ENCODE assay signal across 25 cellular contexts in the genomic region with DNA sequence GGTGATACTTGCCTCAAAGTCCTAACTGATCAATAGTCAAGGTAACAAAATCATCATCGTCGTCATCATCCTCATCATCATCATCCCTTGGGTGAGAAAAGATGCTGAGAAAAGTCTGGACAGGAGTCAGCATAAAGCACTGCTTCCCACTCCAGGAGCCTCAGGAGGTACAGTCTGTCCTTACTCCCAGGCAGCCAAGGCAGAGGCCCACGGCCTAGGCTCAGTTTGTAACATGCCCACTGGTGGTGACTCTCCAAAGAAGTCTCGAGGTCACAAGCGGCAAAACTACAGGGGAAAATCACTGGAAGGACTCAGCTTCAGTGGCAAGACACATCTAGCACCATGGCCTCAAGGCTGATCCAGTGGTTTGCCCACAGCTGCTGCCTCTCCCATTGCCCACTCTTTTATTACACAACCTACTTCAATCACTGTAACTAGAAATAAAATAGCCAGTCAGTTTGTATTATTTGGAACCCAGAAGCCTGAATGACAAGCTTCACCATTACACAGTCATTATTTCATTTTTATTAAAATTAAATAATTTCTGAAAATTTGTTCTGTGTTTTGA.
"Had no signal": no experiment of that assay in that cellular context is flagged by ENCODE, and none has a peak within 500 bp of the region (broad histone marks: within the 10 kb centered on the region; RNA-seq: fewer than 3 reads in every experiment).

No MANE protein-coding gene starts in this region.

- H3K27ac ChIP-seq: ascending aorta, brain microvascular endothelial cell, pancreas, suprapubic skin had no signal

- H3K27me3 Mint-ChIP-seq: activated naive CD4-positive, alpha-beta T cell treated with anti-CD3 and anti-CD28 coated beads, Interleukin-2, amount 50 U/mL, for 24 hours; dendritic cell treated with granulocyte-macrophage colony-stimulating factor and Interleukin-4, amounts not matched to agents 40 ng/mL and 50 ng/mL, for 4 days; stimulated activated naive CD8-positive, alpha-beta T cell treated with anti-CD3 and anti-CD28 coated beads, Interleukin-15, amount 100 ng/mL, for 72 hours had no signal

- H3K4me3 ChIP-seq: ascending aorta, pancreas, suprapubic skin had no signal

- H3K36me3 ChIP-seq: ascending aorta, brain microvascular endothelial cell, pancreas, suprapubic skin had no signal

- H3K36me3 Mint-ChIP-seq: activated naive CD4-positive, alpha-beta T cell treated with anti-CD3 and anti-CD28 coated beads, Interleukin-2, amount 50 U/mL, for 24 hours; stimulated activated effector memory CD8-positive, alpha-beta T cell treated with anti-CD3 and anti-CD28 coated beads, Interleukin-12 subunit alpha, Interleukin-12 subunit beta, amount 100 ng/mL, for 72 hours had no signal

- H3K27me3 ChIP-seq: ascending aorta, brain microvascular endothelial cell, pancreas, suprapubic skin had no signal

- H3K9me3 Mint-ChIP-seq: activated naive CD4-positive, alpha-beta T cell treated with anti-CD3 and anti-CD28 coated beads, Interleukin-2, amount 50 U/mL, for 24 hours; dendritic cell treated with granulocyte-macrophage colony-stimulating factor and Interleukin-4, amounts not matched to agents 40 ng/mL and 50 ng/mL, for 4 days; nephron progenitor cell; stimulated activated effector memory CD8-positive, alpha-beta T cell treated with anti-CD3 and anti-CD28 coated beads, Interleukin-12 subunit alpha, Interleukin-12 subunit beta, amount 100 ng/mL, for 72 hours; stimulated activated naive CD8-positive, alpha-beta T cell treated with anti-CD3 and anti-CD28 coated beads, Interleukin-15, amount 100 ng/mL, for 72 hours had no signal

- H3K9me3 ChIP-seq: ascending aorta, pancreas, suprapubic skin had no signal

- H3K27ac Mint-ChIP-seq: activated CD8-positive, alpha-beta T cell treated with anti-CD3 and anti-CD28 coated beads, Interleukin-2, amount 10 ng/mL, durations not matched to agents 7 days and 5 days; activated naive CD4-positive, alpha-beta T cell treated with anti-CD3 and anti-CD28 coated beads, Interleukin-2, amount 50 U/mL, for 24 hours; dendritic cell treated with granulocyte-macrophage colony-stimulating factor and Interleukin-4, amounts not matched to agents 40 ng/mL and 50 ng/mL, for 4 days; nephron progenitor cell; stimulated activated effector memory CD8-positive, alpha-beta T cell treated with anti-CD3 and anti-CD28 coated beads, Interleukin-12 subunit alpha, Interleukin-12 subunit beta, amount 100 ng/mL, for 72 hours; stimulated activated naive CD8-positive, alpha-beta T cell treated with anti-CD3 and anti-CD28 coated beads, Interleukin-15, amount 100 ng/mL, for 72 hours had no signal

- DNase-seq: activated CD4-positive, alpha-beta T cell treated with anti-CD3 and anti-CD28 coated beads, Interleukin-2, amount 50 U/mL, for 1 hour; activated CD8-positive, alpha-beta T cell treated with anti-CD3 and anti-CD28 coated beads, Interleukin-2, amount 10 ng/mL, durations not matched to agents 7 days and 5 days; activated gamma-delta T cell treated with Interleukin-2 at 50 U/mL for 16 hours; activated T-cell treated with anti-CD3 and anti-CD28 coated beads, Interleukin-2, amount 50 U/mL, for 1 hour; brain microvascular endothelial cell; caudate nucleus; effector memory CD4-positive, alpha-beta T cell; foreskin melanocyte; hypothalamus; left ventricle myocardium superior; mammary epithelial cell; nephron progenitor cell; pancreas; right cardiac atrium; stimulated activated CD4-positive, alpha-beta T cell treated with anti-CD3 and anti-CD28 coated beads, Interleukin-12 subunit alpha, Interleukin-12 subunit beta, amount 100 ng/mL, for 4 hours; stimulated activated CD4-positive, alpha-beta T cell treated with anti-CD3 and anti-CD28 coated beads, Interleukin-2, amount 100 ng/mL, for 24 hours; stimulated activated naive CD8-positive, alpha-beta T cell treated with anti-CD3 and anti-CD28 coated beads, Interleukin-15, amount 100 ng/mL, for 72 hours; trophoblast cell had no signal

- ATAC-seq: activated CD4-positive, CD25-positive, alpha-beta regulatory T cell treated with anti-CD3 and anti-CD28 coated beads, Interleukin-2, amount 50 U/mL, for 24 hours; activated CD8-positive, alpha-beta T cell treated with anti-CD3 and anti-CD28 coated beads, Interleukin-2, amount 10 ng/mL, durations not matched to agents 7 days and 5 days; esophagus mucosa; left ventricle myocardium superior; right cardiac atrium; stimulated activated effector memory CD8-positive, alpha-beta T cell treated with anti-CD3 and anti-CD28 coated beads, Interleukin-12 subunit alpha, Interleukin-12 subunit beta, amount 100 ng/mL, for 72 hours; stimulated activated naive CD8-positive, alpha-beta T cell treated with anti-CD3 and anti-CD28 coated beads, Interleukin-15, amount 100 ng/mL, for 72 hours had no signal

- H3K4me1 ChIP-seq: ascending aorta had no signal

- H3K4me3 Mint-ChIP-seq: activated CD8-positive, alpha-beta T cell treated with anti-CD3 and anti-CD28 coated beads, Interleukin-2, amount 10 ng/mL, durations not matched to agents 7 days and 5 days; activated naive CD4-positive, alpha-beta T cell treated with anti-CD3 and anti-CD28 coated beads, Interleukin-2, amount 50 U/mL, for 24 hours; dendritic cell treated with granulocyte-macrophage colony-stimulating factor and Interleukin-4, amounts not matched to agents 40 ng/mL and 50 ng/mL, for 4 days; nephron progenitor cell; stimulated activated effector memory CD8-positive, alpha-beta T cell treated with anti-CD3 and anti-CD28 coated beads, Interleukin-12 subunit alpha, Interleukin-12 subunit beta, amount 100 ng/mL, for 72 hours; stimulated activated naive CD8-positive, alpha-beta T cell treated with anti-CD3 and anti-CD28 coated beads, Interleukin-15, amount 100 ng/mL, for 72 hours had no signal
